Comparison of ENCODE assay signal across 23 cellular contexts in the genomic region with DNA sequence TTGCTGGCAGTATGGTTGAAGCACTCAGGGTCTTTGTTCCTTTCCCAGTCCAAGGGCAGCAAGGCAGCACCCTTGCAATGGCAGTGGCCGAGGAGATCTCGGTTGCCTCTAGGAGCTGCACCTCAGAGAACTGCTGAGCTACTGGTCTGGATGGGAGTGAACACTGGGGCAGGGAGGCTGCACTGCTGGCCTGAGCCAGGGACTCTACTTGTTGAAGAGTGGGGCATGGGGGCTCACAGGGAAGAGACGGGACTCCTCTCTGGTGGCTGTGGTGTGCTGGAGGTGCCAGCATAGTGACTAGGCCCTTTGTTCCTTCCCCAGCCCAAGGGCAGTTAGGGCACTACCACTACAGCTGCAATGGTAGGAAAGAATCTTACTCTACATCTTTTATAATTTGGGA.
DNase-seq lines count a peak whose midpoint lies in the region; ATAC-seq lines count a peak whose summit lies in the region.
"Had no signal": no experiment of that assay in that cellular context is flagged by ENCODE, and none has a peak within 500 bp of the region (broad histone marks: within the 10 kb centered on the region; RNA-seq: fewer than 3 reads in every experiment).

No MANE protein-coding gene starts in this region.

- intact Hi-C loops in posterior vena cava (cut with DNase I), result no loop called here

- peaks cover 19% of the 10 kb centered on the region for H3K27me3 Mint-ChIP-seq in activated CD8-positive, alpha-beta memory T cell treated with anti-CD3 and anti-CD28 coated beads, Interleukin-2, amount 10 ng/mL, durations not matched to agents 7 days and 5 days
- H3K27me3 Mint-ChIP-seq: CD4-positive, alpha-beta T cell; CD8-positive, alpha-beta memory T cell had no signal

- no peak for ATAC-seq in activated CD8-positive, alpha-beta memory T cell treated with anti-CD3 and anti-CD28 coated beads, Interleukin-2, amount 10 ng/mL, durations not matched to agents 7 days and 5 days
- ATAC-seq in GM19463 (IDR thresholded peaks at IDR 0.05; ENCODE audit: unreplicated experiment) (no peak), GM18861 (IDR thresholded peaks at IDR 0.05; ENCODE audit: unreplicated experiment) (no peak), GM18519 (IDR thresholded peaks at IDR 0.05; ENCODE audit: low FRiP score, unreplicated experiment) (no peak)
- ATAC-seq: A549, GM12878, HCT116 had no signal

- peak; percentile 51 for DNase-seq in activated CD8-positive, alpha-beta memory T cell treated with anti-CD3 and anti-CD28 coated beads for 24 hours
- no peak for DNase-seq in activated CD8-positive, alpha-beta memory T cell treated with anti-CD3 and anti-CD28 coated beads, Interleukin-2, amount 10 ng/mL, durations not matched to agents 7 days and 5 days
- peak; percentile 46 for DNase-seq in islet precursor cell
- peak; percentile 55 for DNase-seq in posterior vena cava (ENCODE audit: low spot score)
- DNase-seq: 8988T; ACHN; AML-193; BE2C; CD4-positive, alpha-beta T cell; CD8-positive, alpha-beta memory T cell; DMS 273 treated with DMSO at 0.1 percent for 48 hours; DMS79; EL; GDM1; GM23248; H9 had no signal

- no peak overlapping the region for H3K4me3 Mint-ChIP-seq in activated CD8-positive, alpha-beta memory T cell treated with anti-CD3 and anti-CD28 coated beads, Interleukin-2, amount 10 ng/mL, durations not matched to agents 7 days and 5 days
- H3K4me3 Mint-ChIP-seq: CD14-positive monocyte; CD4-positive, alpha-beta T cell; CD8-positive, alpha-beta memory T cell; H9 had no signal

- H3K36me3 Mint-ChIP-seq in activated CD8-positive, alpha-beta memory T cell treated with anti-CD3 and anti-CD28 coated beads, Interleukin-2, amount 10 ng/mL, durations not matched to agents 7 days and 5 days, result peaks cover 35% of the 10 kb centered on the region

- CTCF ChIA-PET in activated CD8-positive, alpha-beta memory T cell treated with anti-CD3 and anti-CD28 coated beads, Interleukin-2, amount 10 ng/mL, durations not matched to agents 7 days and 5 days (lab: Charles Lee), result no interaction called here

- H3K4me1 Mint-ChIP-seq in activated CD8-positive, alpha-beta memory T cell treated with anti-CD3 and anti-CD28 coated beads, Interleukin-2, amount 10 ng/mL, durations not matched to agents 7 days and 5 days, result peaks cover 4% of the 10 kb centered on the region

- H3K9me3 Mint-ChIP-seq in activated CD8-positive, alpha-beta memory T cell treated with anti-CD3 and anti-CD28 coated beads, Interleukin-2, amount 10 ng/mL, durations not matched to agents 7 days and 5 days (ENCODE audit: low read depth), result peaks cover 8% of the 10 kb centered on the region
- H3K9me3 Mint-ChIP-seq: CD4-positive, alpha-beta T cell had no signal

- H3K27ac Mint-ChIP-seq in activated CD8-positive, alpha-beta memory T cell treated with anti-CD3 and anti-CD28 coated beads, Interleukin-2, amount 10 ng/mL, durations not matched to agents 7 days and 5 days, result no peak overlapping the region
- H3K27ac Mint-ChIP-seq: CD14-positive monocyte; CD4-positive, alpha-beta T cell had no signal
